In genomic region chr22:23241562-23242472, GRCh38 we compare ENCODE assay signal across 1 cellular context.
TF ChIP-seq lines count a peak whose summit lies in the region.

No MANE protein-coding gene starts in this region.

TF ChIP-seq in K562, 482 proteins besides CTCF, POLR2A, EP300 and RAD21:
- TF ChIP-seq, protein P1, sequence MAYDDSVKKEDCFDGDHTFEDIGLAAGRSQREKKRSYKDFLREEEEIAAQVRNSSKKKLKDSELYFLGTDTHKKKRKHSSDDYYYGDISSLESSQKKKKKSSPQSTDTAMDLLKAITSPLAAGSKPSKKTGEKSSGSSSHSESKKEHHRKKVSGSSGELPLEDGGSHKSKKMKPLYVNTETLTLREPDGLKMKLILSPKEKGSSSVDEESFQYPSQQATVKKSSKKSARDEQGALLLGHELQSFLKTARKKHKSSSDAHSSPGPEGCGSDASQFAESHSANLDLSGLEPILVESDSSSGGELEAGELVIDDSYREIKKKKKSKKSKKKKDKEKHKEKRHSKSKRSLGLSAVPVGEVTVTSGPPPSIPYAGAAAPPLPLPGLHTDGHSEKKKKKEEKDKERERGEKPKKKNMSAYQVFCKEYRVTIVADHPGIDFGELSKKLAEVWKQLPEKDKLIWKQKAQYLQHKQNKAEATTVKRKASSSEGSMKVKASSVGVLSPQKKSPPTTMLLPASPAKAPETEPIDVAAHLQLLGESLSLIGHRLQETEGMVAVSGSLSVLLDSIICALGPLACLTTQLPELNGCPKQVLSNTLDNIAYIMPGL (CRISPR knock-in tag; IDR thresholded peaks at IDR 0.05), result peak; percentile 73; the same call in 1 of the 2 replicates
- no peak for TF ChIP-seq PYGO2 (tag; IDR thresholded peaks at IDR 0.05)
- TF ChIP-seq, protein P2, sequence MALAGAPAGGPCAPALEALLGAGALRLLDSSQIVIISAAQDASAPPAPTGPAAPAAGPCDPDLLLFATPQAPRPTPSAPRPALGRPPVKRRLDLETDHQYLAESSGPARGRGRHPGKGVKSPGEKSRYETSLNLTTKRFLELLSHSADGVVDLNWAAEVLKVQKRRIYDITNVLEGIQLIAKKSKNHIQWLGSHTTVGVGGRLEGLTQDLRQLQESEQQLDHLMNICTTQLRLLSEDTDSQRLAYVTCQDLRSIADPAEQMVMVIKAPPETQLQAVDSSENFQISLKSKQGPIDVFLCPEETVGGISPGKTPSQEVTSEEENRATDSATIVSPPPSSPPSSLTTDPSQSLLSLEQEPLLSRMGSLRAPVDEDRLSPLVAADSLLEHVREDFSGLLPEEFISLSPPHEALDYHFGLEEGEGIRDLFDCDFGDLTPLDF (CRISPR knock-in tag; IDR thresholded peaks at IDR 0.05), result 0 out of 2 replicates have a peak, but pooled peaks have one; percentile 16
TF ChIP-seq in K562: peak in this region for 2.
